Comparison of ENCODE assay signal across 9 cellular contexts in the genomic region with DNA sequence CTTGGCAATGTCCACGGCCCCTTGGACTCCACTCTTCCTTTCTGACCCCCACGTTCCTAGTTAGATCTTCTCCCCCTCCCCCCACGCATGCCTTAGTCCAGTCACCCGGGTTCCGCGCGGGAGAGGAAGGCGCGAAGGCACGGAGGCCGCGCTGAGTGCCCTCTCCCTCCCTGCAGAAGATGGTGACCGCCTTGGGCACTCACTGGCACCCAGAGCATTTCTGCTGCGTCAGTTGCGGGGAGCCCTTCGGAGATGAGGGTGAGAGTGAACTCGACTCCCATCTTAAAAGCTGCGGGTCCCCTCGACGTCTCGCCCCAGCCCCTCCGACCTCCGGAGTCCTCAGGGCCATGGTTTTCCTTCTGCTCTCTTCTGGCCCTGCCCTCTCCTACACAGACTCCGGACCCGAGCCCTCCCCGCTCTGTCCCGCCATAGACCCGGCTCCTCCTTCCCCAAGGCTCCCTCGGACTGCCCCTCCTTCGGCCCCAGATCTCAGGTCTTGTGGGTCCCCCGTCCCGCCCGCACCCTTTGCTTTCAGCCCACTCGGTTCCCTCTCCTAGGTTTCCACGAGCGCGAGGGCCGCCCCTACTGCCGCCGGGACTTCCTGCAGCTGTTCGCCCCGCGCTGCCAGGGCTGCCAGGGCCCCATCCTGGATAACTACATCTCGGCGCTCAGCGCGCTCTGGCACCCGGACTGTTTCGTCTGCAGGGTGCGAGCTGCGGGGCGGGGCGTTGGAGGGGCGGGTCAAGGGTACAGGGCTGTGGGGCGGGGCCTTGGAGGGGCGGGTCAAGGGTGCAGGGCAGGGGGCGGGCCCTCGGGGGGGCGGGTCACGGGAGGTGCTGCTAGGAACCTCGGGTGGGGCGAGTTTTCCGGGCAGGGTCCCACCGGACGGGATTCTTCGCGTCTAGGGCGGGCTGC. TPM values are rescaled to one million over a fixed set of nuclear protein-coding genes. Genes with fewer than 3 reads are reported as not detected.
DNase-seq lines count a peak whose midpoint lies in the region; ATAC-seq and TF ChIP-seq lines count a peak whose summit lies in the region.
"Had no signal": no experiment of that assay in that cellular context is flagged by ENCODE, and none has a peak within 500 bp of the region (broad histone marks: within the 10 kb centered on the region; RNA-seq: fewer than 3 reads in every experiment).

No MANE protein-coding gene starts in this region.

- peaks cover 10% of the 10 kb centered on the region for H3K4me1 Mint-ChIP-seq in activated naive CD8-positive, alpha-beta T cell treated with anti-CD3 and anti-CD28 coated beads, Interleukin-2, amount 10 ng/mL, durations not matched to agents 7 days and 5 days

- peaks cover 2% of the 10 kb centered on the region for H3K27me3 ChIP-seq in GM06990 (replicated peaks; ENCODE audit: control insufficient read depth, insufficient read depth, low read length)
- no peaks in the 10 kb centered on the region for H3K27me3 ChIP-seq in liver (ENCODE audit: control insufficient read depth in 4 of 4, insufficient read depth in 4 of 4, low read length in 3 of 4)

- H3K4me3 ChIP-seq in GM06990 (replicated peaks; ENCODE audit: low read depth, low read length) (peak overlapping the region; percentile 54), liver (ENCODE audit: low read depth in 1 of 3, low read length in 3 of 3) (peak overlapping the region; percentile 54 to 72 (median 59))

- no peak overlapping the region for H3K9ac ChIP-seq in liver (ENCODE audit: low read depth in 1 of 2, low read length in 2 of 2)

- POLR2A ChIA-PET in activated naive CD8-positive, alpha-beta T cell treated with anti-CD3 and anti-CD28 coated beads, Interleukin-2, amount 10 ng/mL, durations not matched to agents 7 days and 5 days (lab: Charles Lee): interaction anchor here (0.8 to 4.5 kb wide), 5 partner anchors 12 to 237 kb away, joined by 4 to 36 read pairs (median 5); partner anchors contain the start of gene ARMC5

- DNase-seq in GM06990 (ENCODE audit: extremely low read depth, insufficient read length): peak; percentile 61
- peak; percentile 50 for DNase-seq in SW480 (ENCODE audit: low spot score)
- peak; percentile 84 for DNase-seq in activated naive CD8-positive, alpha-beta T cell treated with anti-CD3 and anti-CD28 coated beads, Interleukin-2, amount 10 ng/mL, durations not matched to agents 7 days and 5 days
- peak; percentile 75 for DNase-seq in stimulated activated CD8-positive, alpha-beta memory T cell treated with anti-CD3 and anti-CD28 coated beads, Interleukin-12 subunit alpha, Interleukin-12 subunit beta, amount 100 ng/mL, for 24 hours (ENCODE audit: extremely low read depth)
- DNase-seq in NCI-H2227 (lab: John Stamatoyannopoulos, UW; ENCODE audit: unreplicated experiment): no peak

- peaks cover 31% of the 10 kb centered on the region for H3K27me3 Mint-ChIP-seq in activated naive CD8-positive, alpha-beta T cell treated with anti-CD3 and anti-CD28 coated beads, Interleukin-2, amount 10 ng/mL, durations not matched to agents 7 days and 5 days

- peak overlapping the region; percentile 88 for H3K4me3 Mint-ChIP-seq in activated naive CD8-positive, alpha-beta T cell treated with anti-CD3 and anti-CD28 coated beads, Interleukin-2, amount 10 ng/mL, durations not matched to agents 7 days and 5 days

- peaks cover 8 to 36% (median 23%) of the 10 kb centered on the region in 4 donors for H3K4me1 ChIP-seq in liver (ENCODE audit: control insufficient read depth in 4 of 4, insufficient read depth in 4 of 4, low read length in 3 of 4)

- TF ChIP-seq RAD21 in liver (IDR thresholded peaks at IDR 0.05): no peak

- peak overlapping the region; percentile 80 for H3K27ac Mint-ChIP-seq in activated naive CD8-positive, alpha-beta T cell treated with anti-CD3 and anti-CD28 coated beads, Interleukin-2, amount 10 ng/mL, durations not matched to agents 7 days and 5 days

- ATAC-seq in HG02852 (IDR thresholded peaks at IDR 0.05; ENCODE audit: unreplicated experiment): peak; percentile 39
- ATAC-seq in activated naive CD8-positive, alpha-beta T cell treated with anti-CD3 and anti-CD28 coated beads, Interleukin-2, amount 10 ng/mL, durations not matched to agents 7 days and 5 days (ENCODE audit: low read depth): peak; percentile 87
- no peak for ATAC-seq in GM18517 (IDR thresholded peaks at IDR 0.05; ENCODE audit: unreplicated experiment)

- H3K36me3 ChIP-seq in GM06990 (ENCODE audit: control insufficient read depth, insufficient read depth, low read length): no peaks in the 10 kb centered on the region
- H3K36me3 ChIP-seq in liver (ENCODE audit: control insufficient read depth in 4 of 4, insufficient read depth in 3 of 4, low read depth in 1 of 4, low read length in 3 of 4): no peaks in the 10 kb centered on the region

- H3K9me3 Mint-ChIP-seq in activated naive CD8-positive, alpha-beta T cell treated with anti-CD3 and anti-CD28 coated beads, Interleukin-2, amount 10 ng/mL, durations not matched to agents 7 days and 5 days: no peaks in the 10 kb centered on the region

- WGBS in liver: 13% methylated on average over 68 of the region's 68 CpGs

- TF ChIP-seq CTCF in GM06990 (IDR thresholded peaks at IDR 0.05; ENCODE audit: insufficient read depth, low read length, poor library complexity, severe bottlenecking) (no peak), liver (IDR thresholded peaks at IDR 0.05; ENCODE audit: low read depth, low read length, missing input control) (no peak)

- no peaks in the 10 kb centered on the region for H3K36me3 Mint-ChIP-seq in activated naive CD8-positive, alpha-beta T cell treated with anti-CD3 and anti-CD28 coated beads, Interleukin-2, amount 10 ng/mL, durations not matched to agents 7 days and 5 days

- H3K27ac ChIP-seq in liver (ENCODE audit: low read depth in 1 of 2, low read length in 2 of 2): peak overlapping the region; percentile 81 to 89

- H3K9me3 ChIP-seq in liver (ENCODE audit: control insufficient read depth in 4 of 4, low read length in 3 of 4): no peaks in the 10 kb centered on the region

TF ChIP-seq in liver, 16 proteins besides CTCF, POLR2A, EP300 and RAD21 (continues in another document):
- TF ChIP-seq, protein P1, sequence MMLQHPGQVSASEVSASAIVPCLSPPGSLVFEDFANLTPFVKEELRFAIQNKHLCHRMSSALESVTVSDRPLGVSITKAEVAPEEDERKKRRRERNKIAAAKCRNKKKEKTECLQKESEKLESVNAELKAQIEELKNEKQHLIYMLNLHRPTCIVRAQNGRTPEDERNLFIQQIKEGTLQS (IDR thresholded peaks at IDR 0.05): no peak
- TF ChIP-seq REST (IDR thresholded peaks at IDR 0.05) (peak; percentile 25), FOXA1 (IDR thresholded peaks at IDR 0.05) (no peak), JUND (IDR thresholded peaks at IDR 0.05) (no peak), HNF4G (IDR thresholded peaks at IDR 0.05) (no peak), EGR1 (IDR thresholded peaks at IDR 0.05; ENCODE audit: low read depth in 2 of 2) (no peak), SP1 (IDR thresholded peaks at IDR 0.05) (no peak)
- TF ChIP-seq, protein P2, sequence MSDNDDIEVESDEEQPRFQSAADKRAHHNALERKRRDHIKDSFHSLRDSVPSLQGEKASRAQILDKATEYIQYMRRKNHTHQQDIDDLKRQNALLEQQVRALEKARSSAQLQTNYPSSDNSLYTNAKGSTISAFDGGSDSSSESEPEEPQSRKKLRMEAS (IDR thresholded peaks at IDR 0.05): no peak

RNA-seq across cellular contexts. Expression of gene TGFB1I1, which starts 4.6 kb away (rescaled TPM):
- total RNA-seq in activated naive CD8-positive, alpha-beta T cell treated with anti-CD3 and anti-CD28 coated beads, Interleukin-2, amount 10 ng/mL, durations not matched to agents 7 days and 5 days: 1 to 10 TPM; 1.4 to 1.5 TPM
- total RNA-seq in liver: 1 to 10 TPM; 4.2 to 6.8 TPM
- polyA plus RNA-seq in liver: 1 to 10 TPM; 4.9 to 8.3 TPM

RNA-seq across cellular contexts. Expression of gene SLC5A2, which starts 6.4 kb away (rescaled TPM):
- total RNA-seq in activated naive CD8-positive, alpha-beta T cell treated with anti-CD3 and anti-CD28 coated beads, Interleukin-2, amount 10 ng/mL, durations not matched to agents 7 days and 5 days: 1 to 10 TPM in 1 of 2 experiments, under 1 TPM in 1; 0.53 to 1.0 TPM
- under 1 TPM in 1 of 2 donors, not detected in 1; 0.14 TPM for total RNA-seq in liver
- polyA plus RNA-seq in liver: 1 to 10 TPM in 1 of 2 donors, under 1 TPM in 1; 0.93 to 8.1 TPM
- total RNA-seq: myocyte had no signal

RNA-seq across cellular contexts. Expression of gene ARMC5, which starts 17.3 kb away (rescaled TPM):
- total RNA-seq in activated naive CD8-positive, alpha-beta T cell treated with anti-CD3 and anti-CD28 coated beads, Interleukin-2, amount 10 ng/mL, durations not matched to agents 7 days and 5 days: 10 to 100 TPM; 12.9 to 13.6 TPM
- 10 to 100 TPM in 1 of 2 donors, 1 to 10 TPM in 1; 5.4 to 13.3 TPM for total RNA-seq in liver
- 10 to 100 TPM; 10.1 to 12.6 TPM for polyA plus RNA-seq in liver

RNA-seq across cellular contexts. Expression of gene RUSF1, which starts 31.6 kb away (rescaled TPM):
- 10 to 100 TPM; 53.9 to 60.2 TPM for total RNA-seq in activated naive CD8-positive, alpha-beta T cell treated with anti-CD3 and anti-CD28 coated beads, Interleukin-2, amount 10 ng/mL, durations not matched to agents 7 days and 5 days
- total RNA-seq in liver: 10 to 100 TPM; 47.3 to 73.1 TPM
- 10 to 100 TPM; 21.8 to 51.7 TPM for polyA plus RNA-seq in liver

RNA-seq across cellular contexts. Expression of gene ZNF843, which starts 34.0 kb away (rescaled TPM):
- total RNA-seq in activated naive CD8-positive, alpha-beta T cell treated with anti-CD3 and anti-CD28 coated beads, Interleukin-2, amount 10 ng/mL, durations not matched to agents 7 days and 5 days: under 1 TPM; 0.20 to 0.30 TPM
- under 1 TPM; 0.25 to 0.84 TPM for total RNA-seq in liver
- under 1 TPM in 1 of 2 donors, not detected in 1; 0.35 TPM for polyA plus RNA-seq in liver
